In the genomic region with DNA sequence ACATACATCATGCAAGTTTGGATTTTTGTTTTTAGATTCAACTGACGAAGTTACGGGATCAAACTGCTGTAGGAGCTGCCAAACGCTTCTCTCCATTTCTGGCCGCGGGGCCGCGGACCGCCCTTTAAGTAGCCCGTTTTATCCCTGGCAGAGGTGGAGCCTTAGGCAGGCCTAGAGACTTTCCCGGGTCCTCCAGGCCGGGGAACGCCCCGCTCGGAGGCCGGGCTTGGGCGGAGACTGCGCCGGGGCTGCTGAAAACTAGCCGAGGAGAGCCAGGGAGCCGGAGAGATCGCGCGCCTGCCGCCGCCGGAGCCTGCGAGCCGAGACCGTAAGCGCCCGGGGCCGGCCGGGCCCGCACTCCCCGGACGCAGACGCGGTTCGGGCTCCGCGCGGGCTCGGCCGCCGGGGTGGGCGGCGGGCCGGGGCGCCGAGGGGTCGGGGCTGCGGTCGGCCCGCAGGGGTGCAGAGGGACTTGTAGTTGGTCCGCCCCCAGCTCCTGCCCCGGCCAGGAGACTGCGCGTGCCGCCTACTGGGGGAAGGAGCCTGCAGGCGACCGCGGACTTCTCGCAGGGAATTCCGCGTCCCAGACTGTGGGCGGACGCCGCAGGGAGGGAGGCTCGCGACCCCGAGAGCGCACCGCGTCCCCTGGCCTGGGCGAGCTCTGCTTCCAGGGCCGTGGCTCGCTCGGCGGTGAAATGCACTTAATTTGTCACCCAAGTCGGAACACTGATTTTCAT, we compare ENCODE assay signal across 1 cellular context.
TF ChIP-seq lines count a peak whose summit lies in the region.

A gene (plus strand): TSS at position 283 of the 737 bp plus-strand sequence. CDS start 18,606 bp downstream, outside the sequence.

TF ChIP-seq in GM12878, 131 proteins besides CTCF, POLR2A, EP300 and RAD21 (continued from another document):
- TF ChIP-seq, protein P1, sequence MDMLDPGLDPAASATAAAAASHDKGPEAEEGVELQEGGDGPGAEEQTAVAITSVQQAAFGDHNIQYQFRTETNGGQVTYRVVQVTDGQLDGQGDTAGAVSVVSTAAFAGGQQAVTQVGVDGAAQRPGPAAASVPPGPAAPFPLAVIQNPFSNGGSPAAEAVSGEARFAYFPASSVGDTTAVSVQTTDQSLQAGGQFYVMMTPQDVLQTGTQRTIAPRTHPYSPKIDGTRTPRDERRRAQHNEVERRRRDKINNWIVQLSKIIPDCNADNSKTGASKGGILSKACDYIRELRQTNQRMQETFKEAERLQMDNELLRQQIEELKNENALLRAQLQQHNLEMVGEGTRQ (IDR thresholded peaks at IDR 0.05; ENCODE audit: borderline replicate concordance, low read depth, low read length) = no peak
- TF ChIP-seq JUNB (IDR thresholded peaks at IDR 0.05) = no peak
- peak in 1 of 2 experiments; percentile 57; a peak in 1 of 4 replicates for TF ChIP-seq BHLHE40 (IDR thresholded peaks at IDR 0.05; ENCODE audit: borderline replicate concordance in 1 of 2, low read depth in 2 of 2, low read length in 1 of 2)
- no peak for TF ChIP-seq FOS (IDR thresholded peaks at IDR 0.05; ENCODE audit: borderline replicate concordance, extremely low read depth, insufficient read length)
- TF ChIP-seq, protein P2, sequence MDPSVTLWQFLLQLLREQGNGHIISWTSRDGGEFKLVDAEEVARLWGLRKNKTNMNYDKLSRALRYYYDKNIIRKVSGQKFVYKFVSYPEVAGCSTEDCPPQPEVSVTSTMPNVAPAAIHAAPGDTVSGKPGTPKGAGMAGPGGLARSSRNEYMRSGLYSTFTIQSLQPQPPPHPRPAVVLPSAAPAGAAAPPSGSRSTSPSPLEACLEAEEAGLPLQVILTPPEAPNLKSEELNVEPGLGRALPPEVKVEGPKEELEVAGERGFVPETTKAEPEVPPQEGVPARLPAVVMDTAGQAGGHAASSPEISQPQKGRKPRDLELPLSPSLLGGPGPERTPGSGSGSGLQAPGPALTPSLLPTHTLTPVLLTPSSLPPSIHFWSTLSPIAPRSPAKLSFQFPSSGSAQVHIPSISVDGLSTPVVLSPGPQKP (IDR thresholded peaks at IDR 0.05; ENCODE audit: low read depth, low read length) = no peak
- TF ChIP-seq NR2F1 (conservative IDR thresholded peaks at IDR 0.05) = peak; percentile 27; the same call in 1 of the 2 replicates
- no peak for TF ChIP-seq PML (IDR thresholded peaks at IDR 0.05; ENCODE audit: low read length)
- TF ChIP-seq, protein P3, sequence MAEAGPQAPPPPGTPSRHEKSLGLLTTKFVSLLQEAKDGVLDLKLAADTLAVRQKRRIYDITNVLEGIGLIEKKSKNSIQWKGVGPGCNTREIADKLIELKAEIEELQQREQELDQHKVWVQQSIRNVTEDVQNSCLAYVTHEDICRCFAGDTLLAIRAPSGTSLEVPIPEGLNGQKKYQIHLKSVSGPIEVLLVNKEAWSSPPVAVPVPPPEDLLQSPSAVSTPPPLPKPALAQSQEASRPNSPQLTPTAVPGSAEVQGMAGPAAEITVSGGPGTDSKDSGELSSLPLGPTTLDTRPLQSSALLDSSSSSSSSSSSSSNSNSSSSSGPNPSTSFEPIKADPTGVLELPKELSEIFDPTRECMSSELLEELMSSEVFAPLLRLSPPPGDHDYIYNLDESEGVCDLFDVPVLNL (IDR thresholded peaks at IDR 0.05; ENCODE audit: low read depth, low read length) = no peak
- no peak for TF ChIP-seq TAF1 (IDR thresholded peaks at IDR 0.05; ENCODE audit: borderline replicate concordance, low read depth, low read length)
- TF ChIP-seq, protein P4, sequence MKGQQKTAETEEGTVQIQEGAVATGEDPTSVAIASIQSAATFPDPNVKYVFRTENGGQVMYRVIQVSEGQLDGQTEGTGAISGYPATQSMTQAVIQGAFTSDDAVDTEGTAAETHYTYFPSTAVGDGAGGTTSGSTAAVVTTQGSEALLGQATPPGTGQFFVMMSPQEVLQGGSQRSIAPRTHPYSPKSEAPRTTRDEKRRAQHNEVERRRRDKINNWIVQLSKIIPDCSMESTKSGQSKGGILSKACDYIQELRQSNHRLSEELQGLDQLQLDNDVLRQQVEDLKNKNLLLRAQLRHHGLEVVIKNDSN (IDR thresholded peaks at IDR 0.05; ENCODE audit: borderline replicate concordance, extremely low read length, insufficient read depth, low read depth, low read length) = no peak
- no peak for TF ChIP-seq SRF (IDR thresholded peaks at IDR 0.05; ENCODE audit: low read depth in 2 of 2, low read length in 2 of 2)
- no peak for TF ChIP-seq HCFC1 (IDR thresholded peaks at IDR 0.05; ENCODE audit: low read length)
- no peak for TF ChIP-seq RB1 (IDR thresholded peaks at IDR 0.05; ENCODE audit: borderline replicate concordance)
- no peak for TF ChIP-seq NR2C1 (IDR thresholded peaks at IDR 0.05)
- TF ChIP-seq, protein P5, sequence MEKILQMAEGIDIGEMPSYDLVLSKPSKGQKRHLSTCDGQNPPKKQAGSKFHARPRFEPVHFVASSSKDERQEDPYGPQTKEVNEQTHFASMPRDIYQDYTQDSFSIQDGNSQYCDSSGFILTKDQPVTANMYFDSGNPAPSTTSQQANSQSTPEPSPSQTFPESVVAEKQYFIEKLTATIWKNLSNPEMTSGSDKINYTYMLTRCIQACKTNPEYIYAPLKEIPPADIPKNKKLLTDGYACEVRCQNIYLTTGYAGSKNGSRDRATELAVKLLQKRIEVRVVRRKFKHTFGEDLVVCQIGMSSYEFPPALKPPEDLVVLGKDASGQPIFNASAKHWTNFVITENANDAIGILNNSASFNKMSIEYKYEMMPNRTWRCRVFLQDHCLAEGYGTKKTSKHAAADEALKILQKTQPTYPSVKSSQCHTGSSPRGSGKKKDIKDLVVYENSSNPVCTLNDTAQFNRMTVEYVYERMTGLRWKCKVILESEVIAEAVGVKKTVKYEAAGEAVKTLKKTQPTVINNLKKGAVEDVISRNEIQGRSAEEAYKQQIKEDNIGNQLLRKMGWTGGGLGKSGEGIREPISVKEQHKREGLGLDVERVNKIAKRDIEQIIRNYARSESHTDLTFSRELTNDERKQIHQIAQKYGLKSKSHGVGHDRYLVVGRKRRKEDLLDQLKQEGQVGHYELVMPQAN (conservative IDR thresholded peaks at IDR 0.05) = 0 out of 2 replicates have a peak, but pooled peaks have one; percentile 24
- TF ChIP-seq IKZF1 (conservative IDR thresholded peaks at IDR 0.05) = peak; percentile 78
- no peak for TF ChIP-seq NRF1 (conservative IDR thresholded peaks at IDR 0.05; ENCODE audit: low read depth, low read length)
- TF ChIP-seq ASH2L (IDR thresholded peaks at IDR 0.05; ENCODE audit: borderline replicate concordance, low read depth) = no peak
- no peak for TF ChIP-seq BACH1 (IDR thresholded peaks at IDR 0.05; ENCODE audit: borderline replicate concordance)
- no peak for TF ChIP-seq MEF2B (IDR thresholded peaks at IDR 0.05; ENCODE audit: partially characterized antibody, poor library complexity, severe bottlenecking)
- TF ChIP-seq JUND (IDR thresholded peaks at IDR 0.05; ENCODE audit: low read depth, low read length) = no peak
- no peak for TF ChIP-seq TCF3 (IDR thresholded peaks at IDR 0.05; ENCODE audit: borderline replicate concordance, insufficient read depth, low read depth, low read length)
- no peak for TF ChIP-seq SIX5 (IDR thresholded peaks at IDR 0.05; ENCODE audit: low read depth, low read length, severe bottlenecking)
- TF ChIP-seq RUNX3 (IDR thresholded peaks at IDR 0.05; ENCODE audit: low read length) = 0 out of 2 replicates have a peak, but pooled peaks have one; percentile 16
- no peak for TF ChIP-seq EED (IDR thresholded peaks at IDR 0.05; ENCODE audit: low read depth)
